Comparison of ENCODE assay signal across 8 cellular contexts in genomic region chr19:35612559-35613321, GRCh38. TPM values are rescaled to one million over a fixed set of nuclear protein-coding genes. Genes with fewer than 3 reads are reported as not detected.
DNase-seq lines count a peak whose midpoint lies in the region; ATAC-seq and TF ChIP-seq lines count a peak whose summit lies in the region.

Gene HAUS5 (plus strand): TSS chr19:35612735. CDS start chr19:35612795, 60 bp downstream.

- DNase-seq in Ammon's horn (ENCODE audit: low spot score) (peak; percentile 95), GM19238 (ENCODE audit: insufficient read length, low spot score) (peak; percentile 88), NCI-H524 treated with DMSO at 0.1 percent for 48 hours (lab: John Stamatoyannopoulos, UW) (peak; percentile 86), choroid plexus epithelial cell (ENCODE audit: low read depth) (peak; percentile 92), kidney epithelial cell (ENCODE audit: low read depth) (peak; percentile 50)
- peak; percentile 98 for DNase-seq in activated CD4-positive, alpha-beta T cell treated with anti-CD3 and anti-CD28 coated beads for 36 hours
- DNase-seq in stimulated activated CD4-positive, alpha-beta T cell treated with anti-CD3 and anti-CD28 coated beads, Interleukin-15, amount 100 ng/mL, for 48 hours (ENCODE audit: low read depth in 2 of 2), result peak; percentile 91 to 93

- peaks cover 23% of the 10 kb centered on the region for H3K4me1 Mint-ChIP-seq in activated CD4-positive, alpha-beta T cell treated with anti-CD3 and anti-CD28 coated beads for 36 hours

- ATAC-seq in HG03442 (IDR thresholded peaks at IDR 0.05; ENCODE audit: unreplicated experiment), result peak; percentile 82
- ATAC-seq in activated CD4-positive, alpha-beta T cell treated with anti-CD3 and anti-CD28 coated beads for 36 hours, result peak; percentile 96

- peaks cover 8% of the 10 kb centered on the region for H3K9me3 Mint-ChIP-seq in activated CD4-positive, alpha-beta T cell treated with anti-CD3 and anti-CD28 coated beads for 36 hours (ENCODE audit: low read depth)

- POLR2A ChIA-PET in activated CD4-positive, alpha-beta T cell treated with anti-CD3 and anti-CD28 coated beads for 36 hours (lab: Charles Lee), result interaction anchor here (0.7 to 1.0 kb wide), 2 partner anchors 16 to 36 kb away, joined by 3 to 8 read pairs; no protein-coding TSS in a partner anchor

- peak within 1 kb of the TSS; percentile 90 for H3K27ac Mint-ChIP-seq in activated CD4-positive, alpha-beta T cell treated with anti-CD3 and anti-CD28 coated beads for 36 hours

- CTCF ChIA-PET in activated CD4-positive, alpha-beta T cell treated with anti-CD3 and anti-CD28 coated beads for 36 hours (lab: Charles Lee), result interaction anchor here (0.6 to 1.4 kb wide), 8 partner anchors 11 to 494 kb away, joined by 3 to 5 read pairs (median 4); no protein-coding TSS in a partner anchor

- peak within 1 kb of the TSS; percentile 86 for H3K4me3 ChIP-seq in choroid plexus epithelial cell (ENCODE audit: low read depth, low read length)
- peak within 1 kb of the TSS; percentile 78 for H3K4me3 ChIP-seq in kidney epithelial cell (ENCODE audit: low read depth, low read length)

- H3K27me3 ChIP-seq in kidney epithelial cell (ENCODE audit: control insufficient read depth, insufficient read depth, low read length), result no peaks in the 10 kb centered on the region

- intact Hi-C loops in activated CD4-positive, alpha-beta T cell treated with anti-CD3 and anti-CD28 coated beads for 36 hours (cut with DNase I, micrococcal nuclease), result loop anchor here (1.0 to 5.0 kb wide), 8 partner anchors 16 to 343 kb away; partner anchors contain the start of genes COX6B1 (in 1 of the 2) and TMEM147 (in 1 of the 2)

- no peaks in the 10 kb centered on the region for H3K36me3 ChIP-seq in kidney epithelial cell (ENCODE audit: control insufficient read depth, insufficient read depth, low read length)

- TF ChIP-seq CTCF in choroid plexus epithelial cell (conservative IDR thresholded peaks at IDR 0.05; ENCODE audit: low read depth, low read length), result no peak
- no peak for TF ChIP-seq CTCF in kidney epithelial cell (IDR thresholded peaks at IDR 0.05; ENCODE audit: insufficient read depth, low read length, poor library complexity, severe bottlenecking)

- no peaks in the 10 kb centered on the region for H3K27me3 Mint-ChIP-seq in activated CD4-positive, alpha-beta T cell treated with anti-CD3 and anti-CD28 coated beads for 36 hours

- peak within 1 kb of the TSS; percentile 81 for H3K4me3 Mint-ChIP-seq in activated CD4-positive, alpha-beta T cell treated with anti-CD3 and anti-CD28 coated beads for 36 hours

- peaks cover 12% of the 10 kb centered on the region for H3K36me3 Mint-ChIP-seq in activated CD4-positive, alpha-beta T cell treated with anti-CD3 and anti-CD28 coated beads for 36 hours (ENCODE audit: low read depth)

RNA-seq across cellular contexts. Expression of gene HAUS5, which starts in this region (rescaled TPM):
- total RNA-seq in activated CD4-positive, alpha-beta T cell treated with anti-CD3 and anti-CD28 coated beads for 36 hours, result 10 to 100 TPM; 39.7 to 41.0 TPM
- 12.3 and 14.1 TPM in 2 replicates for total RNA-seq in kidney epithelial cell

Comparison
In these comparisons a context has a peak if more than half of its experiments do, and no peak if none do; other contexts are left out.
1. Peak in every context shown above with its lines: DNase-seq, ATAC-seq and H3K4me3 ChIP-seq.